ENCODE assay signal across 1 cellular context in the genomic region with DNA sequence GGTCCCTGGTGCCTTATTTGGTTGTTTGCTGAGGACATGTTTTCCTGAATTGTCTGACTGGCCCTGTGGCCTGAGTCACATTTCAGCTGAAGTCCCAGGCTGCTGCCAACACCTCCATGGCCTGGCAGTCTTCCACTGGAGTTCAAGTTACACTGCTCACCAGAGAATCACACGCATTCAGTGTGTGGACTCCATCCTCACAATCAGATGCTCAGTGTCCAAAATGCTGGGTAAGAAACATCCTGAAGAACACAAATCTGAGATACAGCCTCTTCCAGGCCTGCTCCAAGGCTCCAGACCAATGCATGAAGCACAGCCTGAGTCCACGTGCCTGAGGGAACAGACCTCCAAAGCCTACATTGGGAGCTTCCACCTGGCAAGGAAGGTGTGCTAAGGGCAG.
TF ChIP-seq lines count a peak whose summit lies in the region.

No MANE protein-coding gene starts in this region.

TF ChIP-seq in HepG2, 621 proteins besides CTCF, POLR2A, EP300 and RAD21:
- TF ChIP-seq ZNF878 (CRISPR knock-in tag; IDR thresholded peaks at IDR 0.05): no peak
- TF ChIP-seq JUND (CRISPR knock-in tag; IDR thresholded peaks at IDR 0.05): no peak
- no peak for TF ChIP-seq SIX4 (CRISPR knock-in tag; IDR thresholded peaks at IDR 0.05)
- no peak for TF ChIP-seq GMEB1 (CRISPR knock-in tag; IDR thresholded peaks at IDR 0.05; ENCODE audit: borderline replicate concordance)
- TF ChIP-seq, protein P1, sequence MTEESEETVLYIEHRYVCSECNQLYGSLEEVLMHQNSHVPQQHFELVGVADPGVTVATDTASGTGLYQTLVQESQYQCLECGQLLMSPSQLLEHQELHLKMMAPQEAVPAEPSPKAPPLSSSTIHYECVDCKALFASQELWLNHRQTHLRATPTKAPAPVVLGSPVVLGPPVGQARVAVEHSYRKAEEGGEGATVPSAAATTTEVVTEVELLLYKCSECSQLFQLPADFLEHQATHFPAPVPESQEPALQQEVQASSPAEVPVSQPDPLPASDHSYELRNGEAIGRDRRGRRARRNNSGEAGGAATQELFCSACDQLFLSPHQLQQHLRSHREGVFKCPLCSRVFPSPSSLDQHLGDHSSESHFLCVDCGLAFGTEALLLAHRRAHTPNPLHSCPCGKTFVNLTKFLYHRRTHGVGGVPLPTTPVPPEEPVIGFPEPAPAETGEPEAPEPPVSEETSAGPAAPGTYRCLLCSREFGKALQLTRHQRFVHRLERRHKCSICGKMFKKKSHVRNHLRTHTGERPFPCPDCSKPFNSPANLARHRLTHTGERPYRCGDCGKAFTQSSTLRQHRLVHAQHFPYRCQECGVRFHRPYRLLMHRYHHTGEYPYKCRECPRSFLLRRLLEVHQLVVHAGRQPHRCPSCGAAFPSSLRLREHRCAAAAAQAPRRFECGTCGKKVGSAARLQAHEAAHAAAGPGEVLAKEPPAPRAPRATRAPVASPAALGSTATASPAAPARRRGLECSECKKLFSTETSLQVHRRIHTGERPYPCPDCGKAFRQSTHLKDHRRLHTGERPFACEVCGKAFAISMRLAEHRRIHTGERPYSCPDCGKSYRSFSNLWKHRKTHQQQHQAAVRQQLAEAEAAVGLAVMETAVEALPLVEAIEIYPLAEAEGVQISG (CRISPR knock-in tag; IDR thresholded peaks at IDR 0.05): no peak
- no peak for TF ChIP-seq NR0B2 (CRISPR knock-in tag; IDR thresholded peaks at IDR 0.05)
- TF ChIP-seq NPAS2 (CRISPR knock-in tag; IDR thresholded peaks at IDR 0.05; ENCODE audit: borderline replicate concordance): no peak
- no peak for TF ChIP-seq CEBPG (CRISPR knock-in tag; IDR thresholded peaks at IDR 0.05)
- no peak for TF ChIP-seq NR2F2 (IDR thresholded peaks at IDR 0.05; ENCODE audit: borderline replicate concordance, low read depth)
- TF ChIP-seq ZBTB38 (CRISPR knock-in tag; IDR thresholded peaks at IDR 0.05): no peak
- TF ChIP-seq ATM (IDR thresholded peaks at IDR 0.05; ENCODE audit: borderline replicate concordance): no peak
- no peak for TF ChIP-seq RFX5 (IDR thresholded peaks at IDR 0.05; ENCODE audit: low read depth, low read length)
- TF ChIP-seq ZNF143 (CRISPR knock-in tag; IDR thresholded peaks at IDR 0.05): no peak
